In the genomic region with DNA sequence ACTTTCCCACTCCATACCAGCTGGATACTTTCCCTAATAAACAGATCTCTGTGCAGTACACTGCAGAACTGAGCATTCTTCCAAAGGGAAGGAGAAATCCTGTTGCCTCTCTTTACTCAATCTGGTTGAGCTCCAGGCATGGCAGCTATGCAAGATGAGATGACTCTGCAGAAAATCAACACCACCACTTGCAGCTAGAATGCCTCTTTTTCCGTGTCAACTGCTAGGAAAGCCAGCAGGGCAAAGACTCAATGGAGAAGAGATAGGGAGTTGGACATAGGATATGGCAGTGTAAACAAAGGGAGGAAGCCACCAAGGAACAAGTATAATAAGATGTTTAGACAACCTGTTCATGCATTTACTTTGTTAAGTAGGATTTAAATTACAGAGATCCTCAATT, we compare ENCODE assay signal across 12 cellular contexts. TPM values are rescaled to one million over a fixed set of nuclear protein-coding genes. Genes with fewer than 3 reads are reported as not detected.
DNase-seq lines count a peak whose midpoint lies in the region; ATAC-seq and TF ChIP-seq lines count a peak whose summit lies in the region.
"Had no signal": no experiment of that assay in that cellular context is flagged by ENCODE, and none has a peak within 500 bp of the region (broad histone marks: within the 10 kb centered on the region; RNA-seq: fewer than 3 reads in every experiment).

No MANE protein-coding gene starts in this region.

- H3K9me3 Mint-ChIP-seq in Caco-2 (ENCODE audit: unreplicated experiment) (peaks cover 10% of the 10 kb centered on the region), nephron progenitor cell (no peaks in the 10 kb centered on the region)

- ATAC-seq in GM21619 (IDR thresholded peaks at IDR 0.05; ENCODE audit: unreplicated experiment), result no peak
- no peak for ATAC-seq in GM19455 (IDR thresholded peaks at IDR 0.05; ENCODE audit: unreplicated experiment)
- ATAC-seq: mucosa of descending colon had no signal

- H3K36me3 ChIP-seq in Caco-2 (ENCODE audit: control insufficient read depth, insufficient read depth, low read length), result no peaks in the 10 kb centered on the region; the same call in 1 of the 2 replicates

- peaks cover 23% of the 10 kb centered on the region for H3K4me1 ChIP-seq in Caco-2

- H3K36me3 Mint-ChIP-seq in Caco-2 (ENCODE audit: insufficient read depth, unreplicated experiment), result peaks cover 29% of the 10 kb centered on the region
- H3K36me3 Mint-ChIP-seq in nephron progenitor cell (ENCODE audit: low read depth), result peaks cover 41% of the 10 kb centered on the region

- DNase-seq in Caco-2, result peak in 1 of 2 experiments; percentile 16
- peak; percentile 38 for DNase-seq in NCI-H2029 treated with DMSO at 0.1 percent for 48 hours (lab: John Stamatoyannopoulos, UW)
- peak; percentile 65 for DNase-seq in fibroblast of pulmonary artery (ENCODE audit: low read depth)
- no peak for DNase-seq in nephron progenitor cell
- DNase-seq in NCI-H82 treated with DMSO at 0.1 percent for 48 hours (lab: John Stamatoyannopoulos, UW; ENCODE audit: unreplicated experiment), result no peak
- no peak for DNase-seq in NOMO-1 treated with DMSO at 0.1 percent for 48 hours (lab: John Stamatoyannopoulos, UW; ENCODE audit: unreplicated experiment)
- DNase-seq: activated effector memory CD4-positive, alpha-beta T cell treated with anti-CD3 and anti-CD28 coated beads, Interleukin-2, amount 50 U/mL, for 16 hours; GF-D8; KBM-7; mucosa of descending colon had no signal

- H3K4me1 Mint-ChIP-seq in Caco-2 (ENCODE audit: low read depth, unreplicated experiment) (peaks cover 22% of the 10 kb centered on the region), nephron progenitor cell (peaks cover 27% of the 10 kb centered on the region)

- H3K27me3 Mint-ChIP-seq in Caco-2 (ENCODE audit: insufficient read depth, unreplicated experiment), result no peaks in the 10 kb centered on the region
- peaks cover 5% of the 10 kb centered on the region for H3K27me3 Mint-ChIP-seq in nephron progenitor cell (ENCODE audit: low read depth, poor library complexity)

- CTCF ChIA-PET in Caco-2 (lab: Charles Lee), result no interaction called here

- BruUV-seq in Caco-2 (replicated peaks; lab: Mats Ljungman, UMichigan), result no TSS peak

- TF ChIP-seq CTCF in Caco-2 (IDR thresholded peaks at IDR 0.05; ENCODE audit: insufficient read depth in 1 of 2, low read depth in 1 of 2, low read length in 1 of 2, severe bottlenecking in 1 of 2, unreplicated experiment in 1 of 2), result no peak
- TF ChIP-seq CTCF in fibroblast of pulmonary artery (IDR thresholded peaks at IDR 0.05; ENCODE audit: low read length, missing control alignments), result no peak
- no peak for TF ChIP-seq CTCF in nephron progenitor cell (IDR thresholded peaks at IDR 0.05)

- peak overlapping the region; percentile 28 for H3K27ac Mint-ChIP-seq in Caco-2 (ENCODE audit: unreplicated experiment)
- H3K27ac Mint-ChIP-seq in nephron progenitor cell, result peak overlapping the region; percentile 86

- intact Hi-C loops in Caco-2 (cut with micrococcal nuclease; ENCODE audit: unreplicated experiment), result no loop called here

- POLR2A ChIA-PET in Caco-2 (lab: Charles Lee), result no interaction called here

- H3K27me3 ChIP-seq in Caco-2 (replicated peaks; ENCODE audit: control insufficient read depth, insufficient read depth, low read length), result no peaks in the 10 kb centered on the region

- no peak overlapping the region for H3K4me3 Mint-ChIP-seq in Caco-2 (ENCODE audit: unreplicated experiment)
- H3K4me3 Mint-ChIP-seq in nephron progenitor cell, result no peak overlapping the region

- H3K4me3 ChIP-seq in Caco-2 (ENCODE audit: low read depth, low read length) (no peak overlapping the region), fibroblast of pulmonary artery (replicated peaks; ENCODE audit: low read depth, low read length) (no peak overlapping the region)
- H3K4me3 ChIP-seq: mucosa of descending colon had no signal

- H3K9me3 ChIP-seq in Caco-2, result no peaks in the 10 kb centered on the region
- H3K9me3 ChIP-seq: mucosa of descending colon had no signal

RNA-seq across cellular contexts. Expression of a gene that starts 40.4 kb away (rescaled TPM):
- total RNA-seq in Caco-2 (2022), result 2.8 and 2.9 TPM in 2 replicates

Comparison
In these comparisons a context has a peak if more than half of its experiments do, and no peak if none do; other contexts are left out.
1. DNase-seq: peak in NCI-H2029 treated with DMSO at 0.1 percent for 48 hours (single experiment) and fibroblast of pulmonary artery (single experiment); none in nephron progenitor cell (single experiment), NCI-H82 treated with DMSO at 0.1 percent for 48 hours (single experiment) and NOMO-1 treated with DMSO at 0.1 percent for 48 hours (single experiment).